13 cellular contexts compared by ENCODE assay signal in the genomic region with DNA sequence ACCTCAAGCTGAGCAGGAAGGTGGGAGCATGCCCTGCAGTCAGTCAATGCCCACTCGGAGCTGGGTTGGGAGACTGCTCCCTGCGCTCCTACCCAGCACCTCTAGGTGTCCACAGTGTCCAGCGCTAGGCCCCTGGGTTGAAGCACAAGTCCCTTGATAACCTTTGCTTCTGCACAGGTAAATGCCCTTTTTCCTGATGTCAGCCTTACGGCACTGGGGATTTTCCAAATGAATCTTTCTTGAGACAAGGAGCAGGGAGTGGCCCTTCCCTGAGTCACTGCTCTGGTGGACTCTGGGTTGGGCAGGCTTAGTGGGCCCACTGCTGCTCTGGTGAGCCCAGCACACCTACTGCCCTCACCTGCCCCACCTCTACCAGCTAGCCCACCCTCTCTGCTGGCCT.
DNase-seq lines count a peak whose midpoint lies in the region; ATAC-seq, FAIRE-seq and TF ChIP-seq lines count a peak whose summit lies in the region.
"Had no signal": no experiment of that assay in that cellular context is flagged by ENCODE, and none has a peak within 500 bp of the region (broad histone marks: within the 10 kb centered on the region; RNA-seq: fewer than 3 reads in every experiment).

No MANE protein-coding gene starts in this region.

- no peak overlapping the region for H3K27ac Mint-ChIP-seq in activated CD4-positive, alpha-beta T cell treated with anti-CD3 and anti-CD28 coated beads, Interleukin-2, amount 10 ng/mL, durations not matched to agents 7 days and 5 days
- H3K27ac Mint-ChIP-seq: stimulated activated naive CD8-positive, alpha-beta T cell treated with anti-CD3 and anti-CD28 coated beads, Interleukin-15, Interleukin-2, amounts not matched to agents 100 ng/mL and 50 ng/mL, for 24 hours; T-helper 1 cell treated with Interleukin-12 subunit alpha and Interleukin-12 subunit beta and Interleukin-4 antibody, amounts not matched to agents 30 μg/mL and 1 μg/mL, for 36 hours had no signal

- H3K27me3 ChIP-seq in BE2C (no peaks in the 10 kb centered on the region), K562 (ENCODE audit: control insufficient read depth in 2 of 2, insufficient read depth in 2 of 2, low read length in 2 of 2) (peaks cover 0 to 30% of the 10 kb centered on the region in 2 experiments; a peak in 3 of 5 replicates)

- H3K9ac ChIP-seq in K562 (ENCODE audit: insufficient read depth in 1 of 2, low read depth in 2 of 2, low read length in 2 of 2): no peak overlapping the region

- H3K4me2 ChIP-seq in K562 (ENCODE audit: insufficient read depth, low read length): no peak overlapping the region

- H3K4me3 ChIP-seq in BE2C (ENCODE audit: low read depth, low read length) (no peak overlapping the region), K562 (no peak overlapping the region)

- intact Hi-C loops in K562 (cut with micrococcal nuclease): no loop called here
- intact Hi-C loops in left colon (cut with DNase I, micrococcal nuclease): no loop called here

- no peaks in the 10 kb centered on the region for H3K27me3 Mint-ChIP-seq in activated CD4-positive, alpha-beta T cell treated with anti-CD3 and anti-CD28 coated beads, Interleukin-2, amount 10 ng/mL, durations not matched to agents 7 days and 5 days
- H3K27me3 Mint-ChIP-seq: stimulated activated naive CD8-positive, alpha-beta T cell treated with anti-CD3 and anti-CD28 coated beads, Interleukin-15, Interleukin-2, amounts not matched to agents 100 ng/mL and 50 ng/mL, for 24 hours had no signal

- no peaks in the 10 kb centered on the region for H3K36me3 Mint-ChIP-seq in activated CD4-positive, alpha-beta T cell treated with anti-CD3 and anti-CD28 coated beads, Interleukin-2, amount 10 ng/mL, durations not matched to agents 7 days and 5 days (ENCODE audit: low read depth)

- no peaks in the 10 kb centered on the region for H3K9me3 Mint-ChIP-seq in activated CD4-positive, alpha-beta T cell treated with anti-CD3 and anti-CD28 coated beads, Interleukin-2, amount 10 ng/mL, durations not matched to agents 7 days and 5 days
- H3K9me3 Mint-ChIP-seq: stimulated activated naive CD8-positive, alpha-beta T cell treated with anti-CD3 and anti-CD28 coated beads, Interleukin-15, Interleukin-2, amounts not matched to agents 100 ng/mL and 50 ng/mL, for 24 hours; T-helper 1 cell treated with Interleukin-12 subunit alpha and Interleukin-12 subunit beta and Interleukin-4 antibody, amounts not matched to agents 30 μg/mL and 1 μg/mL, for 36 hours had no signal

- TF ChIP-seq RAD21 in K562 (CRISPR knock-in tag; conservative IDR thresholded peaks at IDR 0.05 in 1 of 2, IDR thresholded peaks at IDR 0.05 in 1 of 2): 0 out of 4 replicates have a peak, but pooled peaks of 1 of the 2 experiments have one; percentile 13

- no peak for FAIRE-seq in K562 (lab: Jason Lieb, UNC)

- H4K20me1 ChIP-seq in K562 (replicated peaks; ENCODE audit: control insufficient read depth, insufficient read depth, low read length): no peaks in the 10 kb centered on the region

- H3K79me2 ChIP-seq in K562 (ENCODE audit: control insufficient read depth, insufficient read depth, low read length): no peaks in the 10 kb centered on the region

- TF ChIP-seq EP300 in K562 (IDR thresholded peaks at IDR 0.05; ENCODE audit: low read length): no peak

- no peak for TF ChIP-seq POLR2A in K562 (conservative IDR thresholded peaks at IDR 0.05)

- TF ChIP-seq CTCF in BE2C (IDR thresholded peaks at IDR 0.05; ENCODE audit: low read depth, low read length) (peak; percentile 20; the same call in 1 of the 2 replicates), K562 (IDR thresholded peaks at IDR 0.05 in 2 of 3, conservative IDR thresholded peaks at IDR 0.05 in 1 of 3; ENCODE audit: insufficient read depth in 2 of 3, low read depth in 1 of 3, low read length in 3 of 3) (peak in 2 of 3 experiments; percentile 14 to 22; a peak in 1 of 6 replicates)

- no peak overlapping the region for H2AFZ ChIP-seq in K562 (ENCODE audit: low read depth, low read length)

- H3K9me3 ChIP-seq in BE2C (no peaks in the 10 kb centered on the region), K562 (replicated peaks; ENCODE audit: control insufficient read depth, insufficient read depth, low read depth, low read length) (no peaks in the 10 kb centered on the region)

- H3K9me1 ChIP-seq in K562 (ENCODE audit: control insufficient read depth, insufficient read depth, low read length): no peaks in the 10 kb centered on the region

- no TSS peak for BruUV-seq in K562 (replicated peaks; lab: Mats Ljungman, UMichigan)

- H3K4me3 Mint-ChIP-seq in activated CD4-positive, alpha-beta T cell treated with anti-CD3 and anti-CD28 coated beads, Interleukin-2, amount 10 ng/mL, durations not matched to agents 7 days and 5 days: no peak overlapping the region
- H3K4me3 Mint-ChIP-seq: stimulated activated naive CD8-positive, alpha-beta T cell treated with anti-CD3 and anti-CD28 coated beads, Interleukin-15, Interleukin-2, amounts not matched to agents 100 ng/mL and 50 ng/mL, for 24 hours; T-helper 1 cell treated with Interleukin-12 subunit alpha and Interleukin-12 subunit beta and Interleukin-4 antibody, amounts not matched to agents 30 μg/mL and 1 μg/mL, for 36 hours had no signal

- POLR2A ChIA-PET in K562 (lab: Yijun Ruan, JAX): no interaction called here
- POLR2A ChIA-PET in activated CD4-positive, alpha-beta T cell treated with anti-CD3 and anti-CD28 coated beads, Interleukin-2, amount 10 ng/mL, durations not matched to agents 7 days and 5 days (lab: Charles Lee): no interaction called here

- H3K36me3 ChIP-seq in BE2C: no peaks in the 10 kb centered on the region
- H3K36me3 ChIP-seq in K562 (ENCODE audit: control insufficient read depth, insufficient read depth, low read length): no peaks in the 10 kb centered on the region

- WGBS in K562 (ENCODE audit: insufficient coverage, low coverage, missing lambda C conversion rate): 10% methylated on average over 4 of the region's 4 CpGs

- in situ Hi-C loops in K562 (cut with MboI): no loop called here

- H3K27ac ChIP-seq in K562 (ENCODE audit: extremely low read depth, low read depth, low read length): no peak overlapping the region
- H3K27ac ChIP-seq: C4-2B had no signal

- DNase-seq in BE2C: no peak
- peak; percentile 29 for DNase-seq in HT-29 (ENCODE audit: low spot score)
- no peak for DNase-seq in K562 (ENCODE audit: extremely low read depth in 1 of 4, low spot score in 3 of 4)
- no peak for DNase-seq in left colon
- no peak for DNase-seq in activated CD4-positive, alpha-beta T cell treated with anti-CD3 and anti-CD28 coated beads, Interleukin-2, amount 10 ng/mL, durations not matched to agents 7 days and 5 days
- no peak for DNase-seq in NCI-H128 (lab: John Stamatoyannopoulos, UW; ENCODE audit: unreplicated experiment)
- DNase-seq: activated CD4-positive, alpha-beta T cell treated with anti-CD3 and anti-CD28 coated beads, Interleukin-2, amount 50 U/mL, for 48 hours; NCI-H1092 had no signal

- ATAC-seq in K562: peak; percentile 79
- peak; percentile 85 for ATAC-seq in left colon
- no peak for ATAC-seq in HG03139 (IDR thresholded peaks at IDR 0.05; ENCODE audit: unreplicated experiment)
- ATAC-seq in GM18511 (IDR thresholded peaks at IDR 0.05; ENCODE audit: unreplicated experiment): no peak

- no peaks in the 10 kb centered on the region for H3K4me1 ChIP-seq in BE2C
- no peaks in the 10 kb centered on the region for H3K4me1 ChIP-seq in K562 (replicated peaks in 1 of 2; ENCODE audit: control insufficient read depth in 2 of 2, insufficient read depth in 2 of 2, low read length in 2 of 2)

- no peaks in the 10 kb centered on the region for H3K4me1 Mint-ChIP-seq in activated CD4-positive, alpha-beta T cell treated with anti-CD3 and anti-CD28 coated beads, Interleukin-2, amount 10 ng/mL, durations not matched to agents 7 days and 5 days

- CTCF ChIA-PET in K562 (lab: Yijun Ruan, JAX; ENCODE audit: low intra/inter-chr PET ratio): no interaction called here
- CTCF ChIA-PET in activated CD4-positive, alpha-beta T cell treated with anti-CD3 and anti-CD28 coated beads, Interleukin-2, amount 10 ng/mL, durations not matched to agents 7 days and 5 days (lab: Charles Lee): no interaction called here

TF ChIP-seq in K562, 482 proteins besides CTCF, POLR2A, EP300 and RAD21:
- TF ChIP-seq, protein P1, sequence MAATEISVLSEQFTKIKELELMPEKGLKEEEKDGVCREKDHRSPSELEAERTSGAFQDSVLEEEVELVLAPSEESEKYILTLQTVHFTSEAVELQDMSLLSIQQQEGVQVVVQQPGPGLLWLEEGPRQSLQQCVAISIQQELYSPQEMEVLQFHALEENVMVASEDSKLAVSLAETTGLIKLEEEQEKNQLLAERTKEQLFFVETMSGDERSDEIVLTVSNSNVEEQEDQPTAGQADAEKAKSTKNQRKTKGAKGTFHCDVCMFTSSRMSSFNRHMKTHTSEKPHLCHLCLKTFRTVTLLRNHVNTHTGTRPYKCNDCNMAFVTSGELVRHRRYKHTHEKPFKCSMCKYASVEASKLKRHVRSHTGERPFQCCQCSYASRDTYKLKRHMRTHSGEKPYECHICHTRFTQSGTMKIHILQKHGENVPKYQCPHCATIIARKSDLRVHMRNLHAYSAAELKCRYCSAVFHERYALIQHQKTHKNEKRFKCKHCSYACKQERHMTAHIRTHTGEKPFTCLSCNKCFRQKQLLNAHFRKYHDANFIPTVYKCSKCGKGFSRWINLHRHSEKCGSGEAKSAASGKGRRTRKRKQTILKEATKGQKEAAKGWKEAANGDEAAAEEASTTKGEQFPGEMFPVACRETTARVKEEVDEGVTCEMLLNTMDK (IDR thresholded peaks at IDR 0.05; ENCODE audit: borderline replicate concordance, insufficient read depth, low read depth, low read length, poor library complexity, severe bottlenecking): no peak
- TF ChIP-seq WHSC1 (IDR thresholded peaks at IDR 0.05; ENCODE audit: low read length): no peak

Comparison
In these comparisons a context has a peak if more than half of its experiments do, and no peak if none do; other contexts are left out.
1. ATAC-seq: peak in K562 (single experiment) and left colon (single experiment); none in HG03139 (single experiment) and GM18511 (single experiment).